Comparison of ENCODE assay signal across 1 cellular context in genomic region chr3:123193448-123194101, GRCh38.
TF ChIP-seq lines count a peak whose summit lies in the region.

No MANE protein-coding gene starts in this region.

TF ChIP-seq in GM23338, 12 proteins besides CTCF, POLR2A, EP300 and RAD21 (continued from another document):
- TF ChIP-seq REST (IDR thresholded peaks at IDR 0.05; ENCODE audit: unreplicated experiment) (no peak), ETS1 (IDR thresholded peaks at IDR 0.05) (no peak), CREB1 (CRISPR knock-in tag; IDR thresholded peaks at IDR 0.05; ENCODE audit: low read depth) (no peak), NANOG (IDR thresholded peaks at IDR 0.05; ENCODE audit: borderline replicate concordance) (no peak)
TF ChIP-seq in GM23338: peak in this region for 0.
